ENCODE assay signal across 22 cellular contexts in the genomic region with DNA sequence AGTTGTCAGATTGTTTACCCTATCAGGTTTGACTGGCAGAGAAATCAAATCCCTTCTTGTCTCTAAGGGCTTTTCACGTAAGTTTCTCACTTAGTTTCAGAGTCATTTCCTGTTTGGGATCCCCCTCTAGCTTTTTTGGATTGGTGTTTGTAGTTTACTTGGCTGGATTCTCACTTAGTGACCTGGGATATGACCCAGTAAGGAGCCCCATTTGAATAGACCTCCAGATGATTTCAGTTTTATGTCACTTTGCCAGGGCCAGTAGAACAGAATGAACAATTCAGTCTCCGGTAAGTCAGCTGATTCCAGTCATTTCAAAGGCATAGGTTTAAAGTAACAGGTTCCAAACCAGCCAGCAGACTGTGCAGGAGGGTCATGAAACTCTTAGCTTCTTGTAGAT.
"Had no signal": no experiment of that assay in that cellular context is flagged by ENCODE, and none has a peak within 500 bp of the region (broad histone marks: within the 10 kb centered on the region; RNA-seq: fewer than 3 reads in every experiment).

No MANE protein-coding gene starts in this region.

- H3K27me3 ChIP-seq: dorsolateral prefrontal cortex, heart left ventricle, left lung, right lobe of liver, uterus had no signal

- H3K27ac ChIP-seq: coronary artery, heart left ventricle, left lung, right lobe of liver, thoracic aorta, VCaP had no signal

- ATAC-seq: activated CD4-positive, CD25-positive, alpha-beta regulatory T cell treated with anti-CD3 and anti-CD28 coated beads, Interleukin-2, amount 50 U/mL, for 24 hours; activated CD8-positive, alpha-beta memory T cell treated with anti-CD3 and anti-CD28 coated beads, Interleukin-2, amount 10 ng/mL, durations not matched to agents 7 days and 5 days; activated CD8-positive, alpha-beta T cell treated with anti-CD3 and anti-CD28 coated beads, Interleukin-2, amount 10 ng/mL, durations not matched to agents 7 days and 5 days; left lung; mucosa of descending colon; natural killer cell treated with Interleukin-12 subunit alpha and Interleukin-12 subunit beta and Interleukin-15 and Interleukin-18, amount 100 ng/mL, for 72 hours; right lobe of liver; stimulated activated naive CD8-positive, alpha-beta T cell treated with anti-CD3 and anti-CD28 coated beads, Interleukin-15, Interleukin-2, amounts not matched to agents 100 U/mL and 50 U/mL, for 24 hours had no signal

- H3K4me3 ChIP-seq: coronary artery, dorsolateral prefrontal cortex, heart left ventricle, left lung, lung, mucosa of descending colon, right lobe of liver, thoracic aorta, uterus had no signal

- H3K9me3 ChIP-seq: heart left ventricle, left lung, mucosa of descending colon, right lobe of liver, thoracic aorta, uterus had no signal

- H3K4me1 ChIP-seq: left lung, right lobe of liver, uterus had no signal

- H3K36me3 ChIP-seq: right lobe of liver, thoracic aorta, uterus had no signal

- DNase-seq: activated CD8-positive, alpha-beta memory T cell treated with anti-CD3 and anti-CD28 coated beads, Interleukin-2, amount 10 ng/mL, durations not matched to agents 7 days and 5 days; activated CD8-positive, alpha-beta T cell treated with anti-CD3 and anti-CD28 coated beads, Interleukin-2, amount 10 ng/mL, durations not matched to agents 7 days and 5 days; activated naive CD4-positive, alpha-beta T cell treated with Interleukin-2 at 50 U/mL for 16 hours; activated T-cell treated with anti-CD3 and anti-CD28 coated beads, Interleukin-2, amount 50 U/mL, for 48 hours; dorsolateral prefrontal cortex; effector memory CD4-positive, alpha-beta T cell; erythroblast; heart left ventricle; hypothalamus; left lung; mucosa of descending colon; right lobe of liver; stimulated activated CD4-positive, alpha-beta T cell treated with anti-CD3 and anti-CD28 coated beads, Interleukin-4, amount 100 ng/mL, for 1 hour; stimulated activated naive CD8-positive, alpha-beta T cell treated with anti-CD3 and anti-CD28 coated beads, Interleukin-15, Interleukin-2, amounts not matched to agents 100 U/mL and 50 U/mL, for 24 hours; T-helper 9 cell; uterus had no signal
